ENCODE assay signal across 21 cellular contexts in genomic region chr1:245276426-245276825, GRCh38.
"Had no signal": no experiment of that assay in that cellular context is flagged by ENCODE, and none has a peak within 500 bp of the region (broad histone marks: within the 10 kb centered on the region; RNA-seq: fewer than 3 reads in every experiment).

No MANE protein-coding gene starts in this region.

- H3K9me3 ChIP-seq: neutrophil, testis had no signal

- ATAC-seq: activated CD4-positive, CD25-positive, alpha-beta regulatory T cell treated with anti-CD3 and anti-CD28 coated beads, Interleukin-2, amount 50 U/mL, for 24 hours; activated CD8-positive, alpha-beta T cell treated with anti-CD3 and anti-CD28 coated beads, Interleukin-2, amount 10 ng/mL, durations not matched to agents 7 days and 5 days; activated T-cell treated with anti-CD3 and anti-CD28 coated beads, Interleukin-2, amount 50 U/mL, for 4 hours; gastroesophageal sphincter; heart left ventricle; left ventricle myocardium superior; natural killer cell; sciatic nerve; stimulated activated memory B cell treated with anti-CD40 and anti-IgM and Interleukin-4, amounts not matched to agents 10 μg/mL and 1 μg/mL and 100 μg/mL, for 72 hours had no signal

- H3K36me3 ChIP-seq: brain microvascular endothelial cell, gastroesophageal sphincter, heart left ventricle, neutrophil had no signal

- H3K4me3 ChIP-seq: coronary artery, gastroesophageal sphincter, heart left ventricle, testis had no signal

- H3K4me3 Mint-ChIP-seq: activated CD4-positive, alpha-beta T cell treated with anti-CD3 and anti-CD28 coated beads, Interleukin-2, amount 10 ng/mL, durations not matched to agents 7 days and 5 days; activated CD8-positive, alpha-beta T cell treated with anti-CD3 and anti-CD28 coated beads, Interleukin-2, amount 10 ng/mL, durations not matched to agents 7 days and 5 days; activated T-cell treated with anti-CD3 and anti-CD28 coated beads, Interleukin-2, amount 50 U/mL, for 4 hours; central memory CD8-positive, alpha-beta T cell; memory B cell; natural killer cell; stimulated activated memory B cell treated with anti-CD40 and anti-IgM and Interleukin-4, amounts not matched to agents 10 μg/mL and 1 μg/mL and 100 μg/mL, for 72 hours; type B pancreatic cell had no signal

- H3K27me3 ChIP-seq: brain microvascular endothelial cell, gastroesophageal sphincter, testis had no signal

- H3K27ac Mint-ChIP-seq: activated CD4-positive, alpha-beta T cell treated with anti-CD3 and anti-CD28 coated beads, Interleukin-2, amount 10 ng/mL, durations not matched to agents 7 days and 5 days; activated CD8-positive, alpha-beta T cell treated with anti-CD3 and anti-CD28 coated beads, Interleukin-2, amount 10 ng/mL, durations not matched to agents 7 days and 5 days; memory B cell; natural killer cell; stimulated activated memory B cell treated with anti-CD40 and anti-IgM and Interleukin-4, amounts not matched to agents 10 μg/mL and 1 μg/mL and 100 μg/mL, for 72 hours; type B pancreatic cell had no signal

- H3K4me1 Mint-ChIP-seq: activated CD4-positive, alpha-beta T cell treated with anti-CD3 and anti-CD28 coated beads, Interleukin-2, amount 10 ng/mL, durations not matched to agents 7 days and 5 days; central memory CD8-positive, alpha-beta T cell; memory B cell; natural killer cell had no signal

- H3K27ac ChIP-seq: brain microvascular endothelial cell, coronary artery, gastroesophageal sphincter, heart left ventricle, neutrophil, testis had no signal

- H3K9me3 Mint-ChIP-seq: activated CD4-positive, alpha-beta T cell treated with anti-CD3 and anti-CD28 coated beads, Interleukin-2, amount 10 ng/mL, durations not matched to agents 7 days and 5 days; central memory CD8-positive, alpha-beta T cell; memory B cell; natural killer cell; stimulated activated memory B cell treated with anti-CD40 and anti-IgM and Interleukin-4, amounts not matched to agents 10 μg/mL and 1 μg/mL and 100 μg/mL, for 72 hours; type B pancreatic cell had no signal

- H3K4me1 ChIP-seq: gastroesophageal sphincter, heart left ventricle, testis had no signal

- DNase-seq: activated CD4-positive, alpha-beta T cell treated with anti-CD3 and anti-CD28 coated beads, Interleukin-2, amount 10 ng/mL, durations not matched to agents 7 days and 5 days; activated CD8-positive, alpha-beta T cell treated with anti-CD3 and anti-CD28 coated beads, Interleukin-2, amount 10 ng/mL, durations not matched to agents 7 days and 5 days; activated naive CD4-positive, alpha-beta T cell treated with anti-CD3 and anti-CD28 coated beads, Interleukin-2, amount 50 U/mL, for 16 hours; activated T-cell treated with anti-CD3 and anti-CD28 coated beads, Interleukin-2, amount 50 U/mL, for 4 hours; aorta; brain microvascular endothelial cell; heart left ventricle; left ventricle myocardium superior; natural killer cell; stimulated activated CD4-positive, alpha-beta T cell treated with anti-CD3 and anti-CD28 coated beads, Interleukin-4, amount 100 ng/mL, for 4 hours; T-helper 9 cell; testis had no signal

- H3K36me3 Mint-ChIP-seq: memory B cell; natural killer cell; stimulated activated memory B cell treated with anti-CD40 and anti-IgM and Interleukin-4, amounts not matched to agents 10 μg/mL and 1 μg/mL and 100 μg/mL, for 72 hours; type B pancreatic cell had no signal

- H3K27me3 Mint-ChIP-seq: type B pancreatic cell had no signal
